7 cellular contexts compared by ENCODE assay signal in genomic region chr1:173420330-173420806, GRCh38. TPM values are rescaled to one million over a fixed set of nuclear protein-coding genes. Genes with fewer than 3 reads are reported as not detected.
A peak's percentile ranks its signal among the peaks of the same experiment; 100 is the strongest.
DNase-seq lines count a peak whose midpoint lies in the region; ATAC-seq and TF ChIP-seq lines count a peak whose summit lies in the region.

No MANE protein-coding gene starts in this region.

- TF ChIP-seq CTCF in GM12873 (IDR thresholded peaks at IDR 0.05; ENCODE audit: insufficient read depth, low read depth, low read length, missing control alignments): peak; percentile 70
- TF ChIP-seq CTCF in heart right ventricle (IDR thresholded peaks at IDR 0.05): peak; percentile 84 to 93 (median 91)

- H3K27me3 ChIP-seq in heart right ventricle: no peaks in the 10 kb centered on the region

- peak overlapping the region in 1 of 10 donors; percentile 30 for H3K27ac ChIP-seq in heart right ventricle

- peak; percentile 78 for DNase-seq in NCI-H1092 (lab: John Stamatoyannopoulos, UW)
- DNase-seq in SK-N-DZ (ENCODE audit: low spot score): peak; percentile 72
- peak; percentile 56 for DNase-seq in activated naive CD8-positive, alpha-beta T cell treated with anti-CD3 and anti-CD28 coated beads for 36 hours
- DNase-seq in heart right ventricle: peak; percentile 23 to 54
- DNase-seq in renal cortical epithelial cell (ENCODE audit: low read depth): peak; percentile 67

- WGBS in heart right ventricle, 2 donors: 13 to 15% methylated on average over 7 of the region's 7 CpGs

- intact Hi-C loops in heart right ventricle (cut with DNase I): loop anchor here in 7 of 10 donors (2.0 to 10.0 kb wide), 7 partner anchors 404 to 794 kb away; partner anchors contain the start of genes CENPL (in 1 of the 7) and DARS2 (in 1 of the 7)

- peaks cover 19% of the 10 kb centered on the region for H3K4me1 Mint-ChIP-seq in activated naive CD8-positive, alpha-beta T cell treated with anti-CD3 and anti-CD28 coated beads for 36 hours

- H3K4me3 ChIP-seq in heart right ventricle: peak overlapping the region in 1 of 10 donors; percentile 20

- peak; percentile 84 to 93 (median 88) for ATAC-seq in heart right ventricle
- no peak for ATAC-seq in GM21825 (IDR thresholded peaks at IDR 0.05; ENCODE audit: unreplicated experiment)

- peaks cover 0 to 17% (median 0%) of the 10 kb centered on the region in 9 donors for H3K36me3 ChIP-seq in heart right ventricle

- no peaks in the 10 kb centered on the region for H3K27me3 Mint-ChIP-seq in activated naive CD8-positive, alpha-beta T cell treated with anti-CD3 and anti-CD28 coated beads for 36 hours

- peaks cover 0 to 27% (median 3%) of the 10 kb centered on the region in 9 donors for H3K4me1 ChIP-seq in heart right ventricle

- H3K27ac Mint-ChIP-seq in activated naive CD8-positive, alpha-beta T cell treated with anti-CD3 and anti-CD28 coated beads for 36 hours: peak overlapping the region; percentile 56

- H3K9me3 Mint-ChIP-seq in activated naive CD8-positive, alpha-beta T cell treated with anti-CD3 and anti-CD28 coated beads for 36 hours: no peaks in the 10 kb centered on the region

- no peak overlapping the region for H3K4me3 Mint-ChIP-seq in activated naive CD8-positive, alpha-beta T cell treated with anti-CD3 and anti-CD28 coated beads for 36 hours

- H3K36me3 Mint-ChIP-seq in activated naive CD8-positive, alpha-beta T cell treated with anti-CD3 and anti-CD28 coated beads for 36 hours: no peaks in the 10 kb centered on the region

- H3K9me3 ChIP-seq in heart right ventricle: no peaks in the 10 kb centered on the region

RNA-seq across cellular contexts. Expression of gene PRDX6, which starts 56.8 kb away (rescaled TPM):
- polyA plus RNA-seq in SK-N-DZ (2014; cell fraction: cytosol; rRNA removed): 193 and 204 TPM in 2 replicates
- polyA plus RNA-seq in SK-N-DZ (2014; cell fraction: nucleus; rRNA removed): 132 and 151 TPM in 2 replicates
- 100 to 1,000 TPM; 168 to 175 TPM for total RNA-seq in activated naive CD8-positive, alpha-beta T cell treated with anti-CD3 and anti-CD28 coated beads for 36 hours
- total RNA-seq in heart right ventricle: 100 to 1,000 TPM; 215 to 698 (median 325) TPM
- polyA plus RNA-seq in heart right ventricle: 100 to 1,000 TPM; 426 to 640 TPM
- total RNA-seq in renal cortical epithelial cell: 354 and 387 TPM in 2 replicates
